Comparison of ENCODE assay signal across 9 cellular contexts in the genomic region with DNA sequence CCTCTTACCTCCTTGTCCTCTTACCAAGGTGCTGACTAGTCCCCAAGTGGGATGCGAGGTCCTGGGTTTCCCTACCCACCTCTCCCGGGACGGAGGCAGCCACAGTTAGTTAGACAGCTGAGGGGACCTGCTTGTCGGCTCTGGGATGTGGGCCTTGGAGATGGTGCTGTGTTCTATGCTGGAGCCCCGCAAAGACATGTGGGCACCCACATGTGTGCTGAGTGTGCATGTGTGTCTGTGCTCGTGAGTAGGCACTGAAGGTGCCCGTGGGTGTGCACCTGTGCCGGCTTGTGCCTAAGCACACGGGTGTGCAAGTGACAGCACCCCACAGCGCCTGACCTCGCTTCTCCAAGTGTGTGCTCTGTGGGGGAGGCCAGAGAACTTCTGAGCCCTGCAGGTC.
DNase-seq lines count a peak whose midpoint lies in the region; ATAC-seq and TF ChIP-seq lines count a peak whose summit lies in the region.
"Had no signal": no experiment of that assay in that cellular context is flagged by ENCODE, and none has a peak within 500 bp of the region (broad histone marks: within the 10 kb centered on the region; RNA-seq: fewer than 3 reads in every experiment).

No MANE protein-coding gene starts in this region.

- H3K9me3 ChIP-seq in HAP-1 (no peaks in the 10 kb centered on the region), colonic mucosa (no peaks in the 10 kb centered on the region)

- H3K4me2 ChIP-seq in mesendoderm (ENCODE audit: low read length), result no peak overlapping the region

- no CpG with 5 or more reads among the region's 11 CpGs for WGBS in mesendoderm (ENCODE audit: extremely low coverage, insufficient coverage, low lambda C conversion rate)

- no peak overlapping the region for H2BK5ac ChIP-seq in mesendoderm (ENCODE audit: low read length)

- DNase-seq in HAP-1 (ENCODE audit: low spot score in 2 of 2), result no peak
- DNase-seq in colonic mucosa, result no peak
- DNase-seq in neural crest cell (ENCODE audit: low read depth, low spot score), result no peak
- no peak for DNase-seq in NCI-H1436 (lab: John Stamatoyannopoulos, UW)
- DNase-seq in mesendoderm, result no peak
- DNase-seq: MV-4-11 had no signal

- H3K79me1 ChIP-seq in mesendoderm (ENCODE audit: low read length), result no peaks in the 10 kb centered on the region

- no peaks in the 10 kb centered on the region for H3K9me3 Mint-ChIP-seq in neural crest cell

- no peak overlapping the region for H3K27ac ChIP-seq in ACC112 (ENCODE audit: low read depth, low read length)
- H3K27ac ChIP-seq in colonic mucosa, result no peak overlapping the region
- no peak overlapping the region for H3K27ac ChIP-seq in mesendoderm (ENCODE audit: low read depth, low read length)

- H3K27me3 Mint-ChIP-seq in neural crest cell (ENCODE audit: low read depth), result peaks cover 8% of the 10 kb centered on the region

- no peak for ATAC-seq in HG03469 (IDR thresholded peaks at IDR 0.05; ENCODE audit: unreplicated experiment)
- ATAC-seq in HG02884 (IDR thresholded peaks at IDR 0.05; ENCODE audit: unreplicated experiment), result no peak

- H2AFZ ChIP-seq in ACC112 (ENCODE audit: low read length, unreplicated experiment), result no peak overlapping the region

- H3K18ac ChIP-seq in mesendoderm (ENCODE audit: low read length), result no peak overlapping the region

- H3K23ac ChIP-seq in mesendoderm (ENCODE audit: low read length), result no peak overlapping the region

- H2BK15ac ChIP-seq in mesendoderm (replicated peaks; ENCODE audit: low read depth), result no peak overlapping the region

- H3K4me3 ChIP-seq in ACC112 (ENCODE audit: low read depth, low read length) (peak overlapping the region; percentile 68), HAP-1 (peak overlapping the region; percentile 32), colonic mucosa (peak overlapping the region; percentile 41), mesendoderm (ENCODE audit: low read length) (no peak overlapping the region)

- peak overlapping the region; percentile 57 for H3K4me3 Mint-ChIP-seq in neural crest cell

- no peak overlapping the region for H4K8ac ChIP-seq in mesendoderm (ENCODE audit: low read depth, low read length)

- H3K79me2 ChIP-seq in ACC112 (ENCODE audit: control insufficient read depth, insufficient read depth, low read length, unreplicated experiment) (no peaks in the 10 kb centered on the region), mesendoderm (ENCODE audit: control insufficient read depth, insufficient read depth, low read length) (no peaks in the 10 kb centered on the region)

- H3K4ac ChIP-seq in mesendoderm (ENCODE audit: low read depth, low read length), result no peak overlapping the region

- no peak overlapping the region for H4K5ac ChIP-seq in mesendoderm (ENCODE audit: low read length)

- H3K9ac ChIP-seq in colonic mucosa (ENCODE audit: low read depth in 2 of 2, low read length in 2 of 2) (peak overlapping the region; percentile 48 to 72), mesendoderm (ENCODE audit: low read length) (no peak overlapping the region)

- in situ Hi-C loops in HAP-1 (cut with MboI; ENCODE audit: low sequenced_read_pairs), result no loop called here

- no peak overlapping the region for H3K27ac Mint-ChIP-seq in neural crest cell (ENCODE audit: unreplicated experiment)

- H3K27me3 ChIP-seq in ACC112 (ENCODE audit: insufficient read depth, low read length) (peaks cover 32% of the 10 kb centered on the region), HAP-1 (ENCODE audit: low read depth) (no peaks in the 10 kb centered on the region), colonic mucosa (no peaks in the 10 kb centered on the region), mesendoderm (ENCODE audit: insufficient read depth, low read length, poor library complexity) (peaks cover 2% of the 10 kb centered on the region)

- no peaks in the 10 kb centered on the region for H3K36me3 Mint-ChIP-seq in neural crest cell (ENCODE audit: low read depth)

- peaks cover 5% of the 10 kb centered on the region for H3K4me1 Mint-ChIP-seq in neural crest cell

- H3K4me1 ChIP-seq in ACC112 (ENCODE audit: control insufficient read depth, insufficient read depth, low read length, unreplicated experiment), result peaks cover 7% of the 10 kb centered on the region
- H3K4me1 ChIP-seq in HAP-1, result no peaks in the 10 kb centered on the region
- no peaks in the 10 kb centered on the region for H3K4me1 ChIP-seq in colonic mucosa
- no peaks in the 10 kb centered on the region for H3K4me1 ChIP-seq in mesendoderm (ENCODE audit: control insufficient read depth, low read depth, low read length)

- H3K56ac ChIP-seq in mesendoderm (ENCODE audit: low read length), result no peak overlapping the region

- intact Hi-C loops in colonic mucosa (cut with DNase I), result no loop called here

- no peaks in the 10 kb centered on the region for H3K36me3 ChIP-seq in ACC112 (ENCODE audit: insufficient read depth, low read length)
- H3K36me3 ChIP-seq in HAP-1 (replicated peaks), result no peaks in the 10 kb centered on the region
- no peaks in the 10 kb centered on the region for H3K36me3 ChIP-seq in colonic mucosa
- H3K36me3 ChIP-seq in mesendoderm (ENCODE audit: control insufficient read depth, insufficient read depth, low read length), result no peaks in the 10 kb centered on the region

- H2BK120ac ChIP-seq in mesendoderm (ENCODE audit: low read depth, low read length), result no peak overlapping the region

- H2AK5ac ChIP-seq in mesendoderm (ENCODE audit: low read length), result no peak overlapping the region

- TF ChIP-seq CTCF in colonic mucosa (IDR thresholded peaks at IDR 0.05), result no peak
- TF ChIP-seq CTCF in neural crest cell (conservative IDR thresholded peaks at IDR 0.05), result no peak
